ENCODE assay signal across 16 cellular contexts in genomic region chr7:47422631-47423030, GRCh38.
DNase-seq lines count a peak whose midpoint lies in the region; ATAC-seq and TF ChIP-seq lines count a peak whose summit lies in the region.
"Had no signal": no experiment of that assay in that cellular context is flagged by ENCODE, and none has a peak within 500 bp of the region (broad histone marks: within the 10 kb centered on the region; RNA-seq: fewer than 3 reads in every experiment).

No MANE protein-coding gene starts in this region.

- peaks cover 65% of the 10 kb centered on the region for H3K36me3 Mint-ChIP-seq in chondrocyte (ENCODE audit: low read depth)

- no peaks in the 10 kb centered on the region for H3K4me1 ChIP-seq in right cardiac atrium (ENCODE audit: control insufficient read depth, insufficient read depth, low read length)
- H3K4me1 ChIP-seq: Caco-2 had no signal

- ATAC-seq in left ventricle myocardium superior (peak; percentile 16), right cardiac atrium (no peak), GM19455 (IDR thresholded peaks at IDR 0.05; ENCODE audit: unreplicated experiment) (no peak)

- no peaks in the 10 kb centered on the region for H3K27me3 Mint-ChIP-seq in chondrocyte (ENCODE audit: low read depth)

- TF ChIP-seq CTCF in chondrocyte (IDR thresholded peaks at IDR 0.05) = no peak

- WGBS in right cardiac atrium = 50% methylated on average over 4 of the region's 4 CpGs

- H3K9me3 Mint-ChIP-seq in chondrocyte (ENCODE audit: low read depth) = no peaks in the 10 kb centered on the region

- peak overlapping the region; percentile 63 for H3K27ac Mint-ChIP-seq in chondrocyte (ENCODE audit: unreplicated experiment)

- intact Hi-C loops in left ventricle myocardium superior (cut with micrococcal nuclease) = no loop called here
- intact Hi-C loops in right cardiac atrium (cut with DNase I) = loop anchor here in 1 of 4 donors (10.0 kb wide), 1 partner anchor 158 kb away; no protein-coding TSS in a partner anchor

- H3K4me1 Mint-ChIP-seq in chondrocyte (ENCODE audit: low read depth) = peaks cover 67% of the 10 kb centered on the region

- no peaks in the 10 kb centered on the region for H3K27me3 ChIP-seq in right cardiac atrium (ENCODE audit: control insufficient read depth, insufficient read depth)

- DNase-seq in left ventricle myocardium superior = no peak
- no peak for DNase-seq in right cardiac atrium
- DNase-seq in chondrocyte (ENCODE audit: low spot score) = no peak
- peak; percentile 1 for DNase-seq in islet precursor cell
- DNase-seq in activated naive CD4-positive, alpha-beta T cell (lab: John Stamatoyannopoulos, UW) = no peak
- DNase-seq in NCI-H510A (lab: John Stamatoyannopoulos, UW) = no peak
- DNase-seq in DMS53 treated with DMSO at 0.1 percent for 48 hours (lab: John Stamatoyannopoulos, UW; ENCODE audit: unreplicated experiment) = no peak
- DNase-seq: DMS79 treated with DMSO at 0.1 percent for 48 hours, GF-D8, HCEC 1CT, NCI-H146, NCI-H2107, NCI-H446, SIG-M5 had no signal

- no peak overlapping the region for H3K27ac ChIP-seq in right cardiac atrium (ENCODE audit: low read length)

- H3K4me3 Mint-ChIP-seq in chondrocyte (ENCODE audit: unreplicated experiment) = no peak overlapping the region

- H3K4me3 ChIP-seq in right cardiac atrium (ENCODE audit: low read length) = no peak overlapping the region

- H3K9me3 ChIP-seq in right cardiac atrium (ENCODE audit: control insufficient read depth, low read length) = no peaks in the 10 kb centered on the region
- H3K9me3 ChIP-seq: Caco-2 had no signal
